In genomic region chr2:100831831-100832230, GRCh38 we compare ENCODE assay signal across 17 cellular contexts. TPM values are rescaled to one million over a fixed set of nuclear protein-coding genes. Genes with fewer than 3 reads are reported as not detected.
DNase-seq lines count a peak whose midpoint lies in the region; ATAC-seq and TF ChIP-seq lines count a peak whose summit lies in the region.
"Had no signal": no experiment of that assay in that cellular context is flagged by ENCODE, and none has a peak within 500 bp of the region (broad histone marks: within the 10 kb centered on the region; RNA-seq: fewer than 3 reads in every experiment).

No MANE protein-coding gene starts in this region.

- H3K4me3 ChIP-seq in GM23338, result no peak overlapping the region
- no peak overlapping the region for H3K4me3 ChIP-seq in right cardiac atrium (ENCODE audit: low read length)
- H3K4me3 ChIP-seq: GM12878, K562, SJCRH30 had no signal

- WGBS in right cardiac atrium, result 80% methylated on average over 4 of the region's 4 CpGs
- WGBS in H9 (ENCODE audit: extremely low coverage, insufficient read length, low lambda C conversion rate), result no CpG with 5 or more reads among the region's 4 CpGs

- H3K79me2 ChIP-seq in GM23338 (replicated peaks; ENCODE audit: insufficient read depth), result no peaks in the 10 kb centered on the region
- no peaks in the 10 kb centered on the region for H3K79me2 ChIP-seq in H9 (ENCODE audit: insufficient read depth, low read length)

- no peaks in the 10 kb centered on the region for H3K27me3 Mint-ChIP-seq in GM23338 (ENCODE audit: insufficient read depth, low read depth, poor library complexity)
- H3K27me3 Mint-ChIP-seq in H9 (ENCODE audit: low read depth), result peaks cover 4% of the 10 kb centered on the region; the same call in 1 of the 2 replicates

- H4K20me1 ChIP-seq in GM23338 (replicated peaks; ENCODE audit: insufficient read depth), result no peaks in the 10 kb centered on the region
- H4K20me1 ChIP-seq in H9 (ENCODE audit: control insufficient read depth, insufficient read depth, insufficient read length), result no peaks in the 10 kb centered on the region

- H3F3A ChIP-seq in GM23338 (replicated peaks; ENCODE audit: low read depth), result no peaks in the 10 kb centered on the region

- H3K36me3 ChIP-seq in GM23338 (ENCODE audit: insufficient read depth), result no peaks in the 10 kb centered on the region
- H3K36me3 ChIP-seq: SJCRH30 had no signal

- no peak for ATAC-seq in GM23338
- ATAC-seq in esophagus mucosa, result peak; percentile 24
- ATAC-seq in right cardiac atrium, result peak; percentile 22 to 27
- ATAC-seq in GM21367 (IDR thresholded peaks at IDR 0.05; ENCODE audit: unreplicated experiment), result no peak
- ATAC-seq in activated naive CD4-positive, alpha-beta T cell treated with anti-CD3 and anti-CD28 coated beads, Interleukin-2, amount 50 U/mL, for 72 hours, result no peak
- ATAC-seq: GM12878, K562 had no signal

- no peak overlapping the region for H2BK12ac ChIP-seq in H9 (ENCODE audit: insufficient read length, low read depth, low read length)

- no peaks in the 10 kb centered on the region; the same call in 1 of the 2 replicates for H3K9me2 ChIP-seq in GM23338 (ENCODE audit: insufficient read depth)

- H3K27ac Mint-ChIP-seq in GM23338 (0 out of 2 replicates have a peak overlapping the region, but pooled peaks have one; percentile 24), H9 (no peak overlapping the region)
- peak overlapping the region in 1 of 2 donors; percentile 3 for H3K27ac Mint-ChIP-seq in activated naive CD4-positive, alpha-beta T cell treated with anti-CD3 and anti-CD28 coated beads, Interleukin-2, amount 50 U/mL, for 72 hours
- H3K27ac Mint-ChIP-seq: CD4-positive, CD25-positive, alpha-beta regulatory T cell had no signal

- H3K4me1 Mint-ChIP-seq in GM23338 (no peaks in the 10 kb centered on the region), H9 (no peaks in the 10 kb centered on the region)

- H2AK5ac ChIP-seq in H9 (ENCODE audit: insufficient read length, low read length), result no peak overlapping the region

- no peak overlapping the region for H3K56ac ChIP-seq in H9 (ENCODE audit: insufficient read length, low read depth, low read length)

- H3K4ac ChIP-seq in H9 (ENCODE audit: low read depth, low read length), result no peak overlapping the region

- DNase-seq in GM23338 (ENCODE audit: low spot score), result no peak
- no peak for DNase-seq in RWPE1 (ENCODE audit: low spot score)
- DNase-seq in right cardiac atrium, result peak; percentile 65 to 84 (median 84)
- DNase-seq in AML-193 (lab: John Stamatoyannopoulos, UW), result no peak
- DNase-seq in H9, result no peak
- no peak for DNase-seq in activated naive CD4-positive, alpha-beta T cell treated with anti-CD3 and anti-CD28 coated beads, Interleukin-2, amount 50 U/mL, for 72 hours (ENCODE audit: low spot score in 2 of 2)
- DNase-seq: CD4-positive, CD25-positive, alpha-beta regulatory T cell; NCI-H1048; NCI-H2171; NCI-H510A; NCI-H82; SJCRH30 had no signal

- H3K79me1 ChIP-seq in H9 (ENCODE audit: insufficient read depth, low read depth, low read length, poor library complexity, severe bottlenecking), result no peaks in the 10 kb centered on the region

- no peak overlapping the region for H3K4me2 ChIP-seq in GM23338
- H3K4me2 ChIP-seq in H9 (ENCODE audit: insufficient read depth, insufficient read length, low read length), result no peak overlapping the region

- CTCF ChIA-PET in RWPE1 (lab: Yijun Ruan, JAX), result no interaction called here

- no peak overlapping the region for H3K27ac ChIP-seq in GM23338 (ENCODE audit: low read depth)
- H3K27ac ChIP-seq in RWPE1, result peak overlapping the region; percentile 29
- peak overlapping the region; percentile 2 for H3K27ac ChIP-seq in right cardiac atrium (ENCODE audit: low read length)
- no peak overlapping the region for H3K27ac ChIP-seq in H9 (ENCODE audit: insufficient read length, low read depth, low read length)
- H3K27ac ChIP-seq: SJCRH30 had no signal

- H3K23ac ChIP-seq in H9 (ENCODE audit: insufficient read length, low read depth, low read length), result no peak overlapping the region

- H2BK20ac ChIP-seq in H9 (ENCODE audit: low read depth, low read length, poor library complexity, severe bottlenecking), result no peak overlapping the region

- H3K27me3 ChIP-seq in GM23338 (ENCODE audit: insufficient read depth), result no peaks in the 10 kb centered on the region
- no peaks in the 10 kb centered on the region for H3K27me3 ChIP-seq in right cardiac atrium (ENCODE audit: control insufficient read depth, insufficient read depth)
- no peaks in the 10 kb centered on the region for H3K27me3 ChIP-seq in H9 (ENCODE audit: insufficient read depth, low read length)

- TF ChIP-seq CTCF in GM23338 (conservative IDR thresholded peaks at IDR 0.05; ENCODE audit: low read depth in 2 of 2), result no peak
- TF ChIP-seq CTCF in RWPE1 (conservative IDR thresholded peaks at IDR 0.05; ENCODE audit: low read depth), result no peak
- no peak for TF ChIP-seq CTCF in H9 (conservative IDR thresholded peaks at IDR 0.05)

- no peaks in the 10 kb centered on the region for H3K9me3 ChIP-seq in right cardiac atrium (ENCODE audit: control insufficient read depth, low read length)
- H3K9me3 ChIP-seq in H9 (ENCODE audit: control insufficient read depth, low read depth, low read length), result no peaks in the 10 kb centered on the region
- H3K9me3 ChIP-seq: SJCRH30 had no signal

- H3T11ph ChIP-seq in H9 (ENCODE audit: low read length), result no peak overlapping the region

- no peak overlapping the region for H2BK15ac ChIP-seq in H9 (ENCODE audit: low read depth, low read length)

- no peak overlapping the region; the same call in 1 of the 2 replicates for H3K14ac ChIP-seq in H9 (ENCODE audit: insufficient read depth, low read length)

- H3K9me3 Mint-ChIP-seq in GM23338, result peaks cover 11% of the 10 kb centered on the region; the same call in 2 of the 3 replicates
- H3K9me3 Mint-ChIP-seq in H9, result peaks cover 5 to 11% of the 10 kb centered on the region in 2 experiments; a peak in 3 of 5 replicates
- peaks cover 0 to 9% of the 10 kb centered on the region in 2 donors for H3K9me3 Mint-ChIP-seq in activated naive CD4-positive, alpha-beta T cell treated with anti-CD3 and anti-CD28 coated beads, Interleukin-2, amount 50 U/mL, for 72 hours

- POLR2A ChIA-PET in RWPE1 (lab: Yijun Ruan, JAX; ENCODE audit: low non-redundant PET), result no interaction called here

- no peak overlapping the region for H4K8ac ChIP-seq in H9 (replicated peaks; ENCODE audit: insufficient read length, low read depth, low read length)

- no peak overlapping the region for H2AFZ ChIP-seq in GM23338
- no peak overlapping the region for H2AFZ ChIP-seq in H9 (ENCODE audit: low read length)

- H3K36me3 Mint-ChIP-seq in GM23338 (ENCODE audit: low read depth) (no peaks in the 10 kb centered on the region), H9 (ENCODE audit: insufficient read depth in 1 of 3, low read depth in 3 of 3) (no peaks in the 10 kb centered on the region; a peak in 2 of 7 replicates)
- peaks cover 0 to 26% of the 10 kb centered on the region in 2 donors for H3K36me3 Mint-ChIP-seq in activated naive CD4-positive, alpha-beta T cell treated with anti-CD3 and anti-CD28 coated beads, Interleukin-2, amount 50 U/mL, for 72 hours
- H3K36me3 Mint-ChIP-seq: CD4-positive, CD25-positive, alpha-beta regulatory T cell had no signal

- H3K23me2 ChIP-seq in H9 (ENCODE audit: insufficient read length, low read depth, low read length, poor library complexity, severe bottlenecking), result no peaks in the 10 kb centered on the region

- H4K91ac ChIP-seq in H9 (ENCODE audit: insufficient read length, low read depth, low read length), result no peak overlapping the region

- intact Hi-C loops in right cardiac atrium (cut with DNase I), result no loop called here

- H3K4me1 ChIP-seq in GM23338 (ENCODE audit: insufficient read depth) (no peaks in the 10 kb centered on the region), right cardiac atrium (ENCODE audit: control insufficient read depth, insufficient read depth, low read length) (peaks cover 11% of the 10 kb centered on the region), H9 (ENCODE audit: insufficient read depth, low read length) (no peaks in the 10 kb centered on the region)
- H3K4me1 ChIP-seq: SJCRH30 had no signal

- no peak overlapping the region for H3K18ac ChIP-seq in H9 (ENCODE audit: insufficient read length, low read depth, low read length)

- H2BK120ac ChIP-seq in H9 (ENCODE audit: low read depth, low read length, poor library complexity, severe bottlenecking), result no peak overlapping the region

- H3K4me3 Mint-ChIP-seq in GM23338, result no peak overlapping the region
- no peak overlapping the region for H3K4me3 Mint-ChIP-seq in H9
- H3K4me3 Mint-ChIP-seq: CD4-positive, CD25-positive, alpha-beta regulatory T cell had no signal

- no peak overlapping the region for H3K9ac ChIP-seq in H9 (ENCODE audit: extremely low read depth, insufficient read length, low read length)

- no peak overlapping the region for H2BK5ac ChIP-seq in H9 (ENCODE audit: insufficient read length, low read length)

- no peak overlapping the region for H4K5ac ChIP-seq in H9 (ENCODE audit: insufficient read length, low read depth, low read length)

TF ChIP-seq in GM23338, 12 proteins besides CTCF, POLR2A, EP300 and RAD21 (continues in another document):
- no peak for TF ChIP-seq POLR2AphosphoS5 (IDR thresholded peaks at IDR 0.05; ENCODE audit: low read depth)
- no peak for TF ChIP-seq EZH2 (IDR thresholded peaks at IDR 0.05; ENCODE audit: low read depth, unreplicated experiment)

RNA-seq across cellular contexts. Expression of gene NPAS2, which starts 11.9 kb away (rescaled TPM):
- total RNA-seq in GM23338 (2014; rRNA removed; shearing (Covaris generic)), result 0.56 and 0.58 TPM in 2 replicates
- polyA plus RNA-seq in GM23338 (2016; fragmentation: Nextera tagmentation; extraction: Ambion mirVana) (1.0 and 1.1 TPM in 2 replicates), right cardiac atrium (36.8 TPM)
- total RNA-seq in esophagus mucosa (63.6 TPM), right cardiac atrium (10 to 100 TPM; 39.1 to 53.4 (median 43.3) TPM), H9 (2021) (1.1 and 1.3 TPM in 2 replicates)
- 10 to 100 TPM in 1 of 2 donors, 1 to 10 TPM in 1; 3.1 to 20.9 TPM for total RNA-seq in activated naive CD4-positive, alpha-beta T cell treated with anti-CD3 and anti-CD28 coated beads, Interleukin-2, amount 50 U/mL, for 72 hours
- total RNA-seq: G401 had no signal
- polyA plus RNA-seq: GM12878 had no signal

Comparison
In these comparisons a context has a peak if more than half of its experiments do, and no peak if none do; other contexts are left out.
1. ATAC-seq: peak in esophagus mucosa (single experiment) and right cardiac atrium (2 of 2); none in GM23338 (single experiment), GM21367 (single experiment) and activated naive CD4-positive, alpha-beta T cell treated with anti-CD3 and anti-CD28 coated beads, Interleukin-2, amount 50 U/mL, for 72 hours (0 of 2).
2. DNase-seq: peak in right cardiac atrium (3 of 3); none in GM23338 (single experiment), RWPE1 (single experiment), AML-193 (0 of 2), H9 (single experiment) and activated naive CD4-positive, alpha-beta T cell treated with anti-CD3 and anti-CD28 coated beads, Interleukin-2, amount 50 U/mL, for 72 hours (0 of 2).
3. H3K27ac ChIP-seq: peak in RWPE1 (single experiment) and right cardiac atrium (single experiment); none in GM23338 (single experiment) and H9 (single experiment).